In genomic region chr5:181221792-181222629, GRCh38 we compare ENCODE assay signal across 8 cellular contexts. TPM values are rescaled to one million over a fixed set of nuclear protein-coding genes. Genes with fewer than 3 reads are reported as not detected.
DNase-seq lines count a peak whose midpoint lies in the region; ATAC-seq and TF ChIP-seq lines count a peak whose summit lies in the region.

No MANE protein-coding gene starts in this region.

- peaks cover 0 to 18% (median 4%) of the 10 kb centered on the region in 7 donors for H3K9me3 Mint-ChIP-seq in naive B cell
- peaks cover 3% of the 10 kb centered on the region for H3K9me3 Mint-ChIP-seq in stimulated activated memory B cell treated with anti-CD40 and anti-IgM and Interleukin-4, amounts not matched to agents 10 μg/mL and 1 μg/mL and 100 μg/mL, for 72 hours

- peaks cover 0 to 10% (median 4%) of the 10 kb centered on the region in 3 donors for H3K27me3 Mint-ChIP-seq in naive B cell
- H3K27me3 Mint-ChIP-seq in stimulated activated memory B cell treated with anti-CD40 and anti-IgM and Interleukin-4, amounts not matched to agents 10 μg/mL and 1 μg/mL and 100 μg/mL, for 72 hours, result no peaks in the 10 kb centered on the region

- no peak for TF ChIP-seq CTCF in AG09309 (IDR thresholded peaks at IDR 0.05; ENCODE audit: control insufficient read depth, insufficient read depth, low read depth, low read length, missing control alignments)

- H3K27ac ChIP-seq in esophagus (ENCODE audit: low read depth in 2 of 2, low read length in 1 of 2), result peak overlapping the region; percentile 95 to 96

- ATAC-seq in GM19455 (IDR thresholded peaks at IDR 0.05; ENCODE audit: unreplicated experiment), result peak; percentile 24
- ATAC-seq in naive B cell (ENCODE audit: low read depth in 2 of 2), result peak; percentile 31
- ATAC-seq in stimulated activated memory B cell treated with anti-CD40 and anti-IgM and Interleukin-4, amounts not matched to agents 10 μg/mL and 1 μg/mL and 100 μg/mL, for 72 hours, result peak; percentile 56

- 4 to 5% methylated on average over 50 of the region's 50 CpGs for WGBS in esophagus, 2 donors

- H3K9me3 ChIP-seq in esophagus (ENCODE audit: control insufficient read depth in 2 of 2, insufficient read depth in 1 of 2, low read depth in 1 of 2, low read length in 1 of 2), result no peaks in the 10 kb centered on the region

- H3K4me1 ChIP-seq in esophagus (ENCODE audit: control insufficient read depth in 2 of 2, insufficient read depth in 2 of 2, low read length in 1 of 2), result peaks cover 4 to 16% of the 10 kb centered on the region in 2 donors

- no peaks in the 10 kb centered on the region for H3K36me3 ChIP-seq in esophagus (ENCODE audit: control insufficient read depth in 2 of 2, insufficient read depth in 2 of 2, low read length in 1 of 2)

- DNase-seq in AG09309 (ENCODE audit: low read depth) (peak; percentile 85), HT-29 (ENCODE audit: low spot score) (peak; percentile 98), naive B cell (peak; percentile 93), Kasumi-1 (lab: John Stamatoyannopoulos, UW) (no peak)
- peak; percentile 100 for DNase-seq in activated CD8-positive, alpha-beta memory T cell treated with anti-CD3 and anti-CD28 coated beads for 24 hours

- peaks cover 54 to 84% (median 62%) of the 10 kb centered on the region in 3 donors for H3K4me1 Mint-ChIP-seq in naive B cell
- H3K4me1 Mint-ChIP-seq in stimulated activated memory B cell treated with anti-CD40 and anti-IgM and Interleukin-4, amounts not matched to agents 10 μg/mL and 1 μg/mL and 100 μg/mL, for 72 hours, result peaks cover 57% of the 10 kb centered on the region

- H3K27me3 ChIP-seq in esophagus (ENCODE audit: control insufficient read depth in 1 of 2, insufficient read depth in 2 of 2, low read length in 2 of 2), result no peaks in the 10 kb centered on the region

- no peaks in the 10 kb centered on the region for H3K36me3 Mint-ChIP-seq in naive B cell
- H3K36me3 Mint-ChIP-seq in stimulated activated memory B cell treated with anti-CD40 and anti-IgM and Interleukin-4, amounts not matched to agents 10 μg/mL and 1 μg/mL and 100 μg/mL, for 72 hours, result no peaks in the 10 kb centered on the region

- H3K4me3 Mint-ChIP-seq in naive B cell, result peak overlapping the region; percentile 90 to 99 (median 97)
- H3K4me3 Mint-ChIP-seq in stimulated activated memory B cell treated with anti-CD40 and anti-IgM and Interleukin-4, amounts not matched to agents 10 μg/mL and 1 μg/mL and 100 μg/mL, for 72 hours, result peak overlapping the region; percentile 88

- H3K4me3 ChIP-seq in AG09309 (ENCODE audit: control insufficient read depth, low read depth, low read length), result peak overlapping the region; percentile 93
- peak overlapping the region; percentile 69 to 72 for H3K4me3 ChIP-seq in esophagus (ENCODE audit: low read depth in 1 of 2, low read length in 2 of 2)

- H3K27ac Mint-ChIP-seq in naive B cell, result peak overlapping the region; percentile 97 to 100 (median 99)
- peak overlapping the region; percentile 86 for H3K27ac Mint-ChIP-seq in stimulated activated memory B cell treated with anti-CD40 and anti-IgM and Interleukin-4, amounts not matched to agents 10 μg/mL and 1 μg/mL and 100 μg/mL, for 72 hours

RNA-seq across cellular contexts. Expression of gene TRIM41, which starts 1.1 kb away (rescaled TPM):
- 29.9 and 37.9 TPM in 2 replicates for total RNA-seq in HT-29 (2014; rRNA removed; shearing (Covaris generic))
- polyA plus RNA-seq in esophagus (10 to 100 TPM; 14.2 to 19.5 TPM), naive B cell (ENCODE audit: low read depth in 6 of 6) (1 to 10 TPM in 3 of 6 donors, under 1 TPM in 3; 0.40 to 1.6 (median 1.0) TPM)

RNA-seq across cellular contexts. Expression of gene TRIM7, which starts 17.0 kb away (rescaled TPM):
- total RNA-seq in HT-29 (2014; rRNA removed; shearing (Covaris generic)), result 2.9 and 5.5 TPM in 2 replicates
- polyA plus RNA-seq in esophagus (10 to 100 TPM; 26.9 to 33.8 TPM), naive B cell (ENCODE audit: low read depth in 6 of 6) (under 1 TPM in 3 of 6 donors, not detected in 3; 0.09 to 0.27 (median 0.24) TPM)

RNA-seq across cellular contexts. Expression of gene RACK1, which starts 21.7 kb away (rescaled TPM):
- total RNA-seq in HT-29 (2014; rRNA removed; shearing (Covaris generic)), result 4,450 and 4,738 TPM in 2 replicates
- polyA plus RNA-seq in esophagus (1,000 to 10,000 TPM; 1,414 to 2,271 TPM), naive B cell (ENCODE audit: low read depth in 6 of 6) (1,000 to 10,000 TPM; 2,383 to 2,887 (median 2,526) TPM)

RNA-seq across cellular contexts. Expression of gene TRIM52, which starts 38.9 kb away (rescaled TPM):
- 4.0 and 4.8 TPM in 2 replicates for total RNA-seq in HT-29 (2014; rRNA removed; shearing (Covaris generic))
- 1 to 10 TPM; 3.0 to 7.6 TPM for polyA plus RNA-seq in esophagus
- 10 to 100 TPM in 5 of 6 donors, 1 to 10 TPM in 1; 6.4 to 35.1 (median 27.7) TPM for polyA plus RNA-seq in naive B cell (ENCODE audit: low read depth in 6 of 6)

Comparison
In these comparisons a context has a peak if more than half of its experiments do, and no peak if none do; other contexts are left out.
1. DNase-seq: peak in AG09309 (single experiment), HT-29 (single experiment), activated CD8-positive, alpha-beta memory T cell treated with anti-CD3 and anti-CD28 coated beads for 24 hours (single experiment) and naive B cell (single experiment); none in Kasumi-1 (0 of 2).
2. RNA of gene TRIM41, which starts 1.1 kb away (polyA plus RNA-seq): 14.2 to 19.5 TPM in esophagus; 0.40 to 1.6 TPM in naive B cell; every median in the first group is over 4 times any median in the second.
3. RNA of gene TRIM7, which starts 17.0 kb away (polyA plus RNA-seq): 26.9 to 33.8 TPM in esophagus; 0.09 to 0.27 TPM in naive B cell; every median in the first group is over 10 times any median in the second.
4. Peak in every context shown above with its lines, with median percentiles within 50 percentile points of each other: ATAC-seq.